In genomic region chr5:177006265-177006972, GRCh38 we compare ENCODE assay signal across 8 cellular contexts. TPM values are rescaled to one million over a fixed set of nuclear protein-coding genes. Genes with fewer than 3 reads are reported as not detected.
A peak's percentile ranks its signal among the peaks of the same experiment; 100 is the strongest.
DNase-seq lines count a peak whose midpoint lies in the region; ATAC-seq and TF ChIP-seq lines count a peak whose summit lies in the region.

Gene UIMC1, minus strand, starts transcription at chr5:177006779. Its CDS starts 24,164 bp downstream, at chr5:176982615.

- H3K9me3 Mint-ChIP-seq in activated CD4-positive, alpha-beta T cell treated with anti-CD3 and anti-CD28 coated beads, Interleukin-2, amount 10 ng/mL, durations not matched to agents 7 days and 5 days: no peaks in the 10 kb centered on the region

- POLR2A ChIA-PET in activated CD4-positive, alpha-beta T cell treated with anti-CD3 and anti-CD28 coated beads, Interleukin-2, amount 10 ng/mL, durations not matched to agents 7 days and 5 days (lab: Charles Lee): interaction anchor here (0.7 kb wide), 1 partner anchor 591 kb away, joined by 4 read pairs; no protein-coding TSS in a partner anchor

- peak within 1 kb of the TSS; percentile 94 for H3K4me3 Mint-ChIP-seq in activated CD4-positive, alpha-beta T cell treated with anti-CD3 and anti-CD28 coated beads, Interleukin-2, amount 10 ng/mL, durations not matched to agents 7 days and 5 days

- peak; percentile 88 for DNase-seq in Ammon's horn (ENCODE audit: low spot score)
- DNase-seq in GM19240 (ENCODE audit: insufficient read length, low spot score): peak; percentile 87
- DNase-seq in NCI-H69 (lab: John Stamatoyannopoulos, UW): peak; percentile 98
- peak; percentile 90 for DNase-seq in activated CD4-positive, alpha-beta T cell treated with anti-CD3 and anti-CD28 coated beads, Interleukin-2, amount 10 ng/mL, durations not matched to agents 7 days and 5 days
- peak; percentile 90 for DNase-seq in coronary artery (ENCODE audit: low spot score)
- peak; percentile 88 to 96 for DNase-seq in left colon
- peak; percentile 88 to 91 for DNase-seq in stimulated activated CD4-positive, alpha-beta T cell treated with anti-CD3 and anti-CD28 coated beads, Interleukin-1b, Interleukin-23, amount 100 ng/mL, for 4 hours (ENCODE audit: low read depth in 2 of 2)

- H3K27ac ChIP-seq in coronary artery: peak within 1 kb of the TSS; percentile 93 to 99

- H3K27me3 Mint-ChIP-seq in activated CD4-positive, alpha-beta T cell treated with anti-CD3 and anti-CD28 coated beads, Interleukin-2, amount 10 ng/mL, durations not matched to agents 7 days and 5 days: no peaks in the 10 kb centered on the region

- no peak for TF ChIP-seq CTCF in coronary artery (IDR thresholded peaks at IDR 0.05)

- H3K27ac Mint-ChIP-seq in activated CD4-positive, alpha-beta T cell treated with anti-CD3 and anti-CD28 coated beads, Interleukin-2, amount 10 ng/mL, durations not matched to agents 7 days and 5 days: peak within 1 kb of the TSS; percentile 96

- peaks cover 27% of the 10 kb centered on the region for H3K4me1 Mint-ChIP-seq in activated CD4-positive, alpha-beta T cell treated with anti-CD3 and anti-CD28 coated beads, Interleukin-2, amount 10 ng/mL, durations not matched to agents 7 days and 5 days

- CTCF ChIA-PET in activated CD4-positive, alpha-beta T cell treated with anti-CD3 and anti-CD28 coated beads, Interleukin-2, amount 10 ng/mL, durations not matched to agents 7 days and 5 days (lab: Charles Lee): interaction anchor here (0.9 to 2.8 kb wide), 9 partner anchors 9 to 346 kb away, joined by 3 to 11 read pairs (median 6); partner anchors contain the start of gene ZNF346

- intact Hi-C loops in left colon (cut with DNase I, micrococcal nuclease): no loop called here

- peak within 1 kb of the TSS; percentile 100 for H3K4me3 ChIP-seq in coronary artery

- H3K36me3 Mint-ChIP-seq in activated CD4-positive, alpha-beta T cell treated with anti-CD3 and anti-CD28 coated beads, Interleukin-2, amount 10 ng/mL, durations not matched to agents 7 days and 5 days (ENCODE audit: low read depth): peaks cover 9% of the 10 kb centered on the region

- ATAC-seq in HG03457 (IDR thresholded peaks at IDR 0.05; ENCODE audit: unreplicated experiment) (peak; percentile 47), left colon (peak; percentile 90)

RNA-seq across cellular contexts. Expression of gene UIMC1, which starts in this region (rescaled TPM):
- 10 to 100 TPM; 49.3 to 53.0 TPM for total RNA-seq in activated CD4-positive, alpha-beta T cell treated with anti-CD3 and anti-CD28 coated beads, Interleukin-2, amount 10 ng/mL, durations not matched to agents 7 days and 5 days
- 10 to 100 TPM; 33.1 to 33.3 TPM for total RNA-seq in left colon

Comparison
In these comparisons a context has a peak if more than half of its experiments do, and no peak if none do; other contexts are left out.
1. Peak in every context shown above with its lines: DNase-seq, ATAC-seq, H3K4me3 ChIP-seq and H3K27ac ChIP-seq.